In the genomic region with DNA sequence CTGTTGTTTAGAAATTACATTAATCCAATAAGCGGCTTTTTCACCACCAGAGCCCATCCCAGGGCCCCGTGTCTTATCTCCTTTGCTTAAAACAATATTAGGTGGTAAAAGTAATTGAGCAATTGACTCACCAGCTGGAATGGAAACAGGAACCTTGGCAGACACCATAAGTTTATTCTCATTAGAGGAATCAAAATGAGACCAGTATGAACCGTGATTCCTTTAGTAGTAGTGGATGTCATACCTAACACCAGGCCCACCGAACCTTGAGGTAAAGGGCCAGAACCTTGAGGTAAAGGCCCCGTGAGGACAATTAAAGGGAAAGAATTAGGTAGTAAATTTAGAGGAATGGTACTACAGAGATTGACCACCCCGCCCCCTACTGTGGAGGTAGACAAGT, we compare ENCODE assay signal across 33 cellular contexts.
"Had no signal": no experiment of that assay in that cellular context is flagged by ENCODE, and none has a peak within 500 bp of the region (broad histone marks: within the 10 kb centered on the region; RNA-seq: fewer than 3 reads in every experiment).

No MANE protein-coding gene starts in this region.

- FAIRE-seq: bronchial epithelial cell had no signal

- H3K27me3 ChIP-seq: ascending aorta, body of pancreas had no signal

- H3K4me1 ChIP-seq: ascending aorta, body of pancreas had no signal

- H3K9me3 ChIP-seq: ascending aorta, body of pancreas had no signal

- H3K4me3 ChIP-seq: ascending aorta, body of pancreas, coronary artery, PC-9, SK-N-MC had no signal

- DNase-seq: activated CD4-positive, alpha-beta T cell treated with anti-CD3 and anti-CD28 coated beads for 48 hours; activated CD4-positive, alpha-beta T cell treated with anti-CD3 and anti-CD28 coated beads, Interleukin-2, amount 50 U/mL, for 4 hours; activated CD4-positive, CD25-positive, alpha-beta regulatory T cell treated with anti-CD3 and anti-CD28 coated beads, Interleukin-2, amount 50 U/mL, for 72 hours; activated CD8-positive, alpha-beta memory T cell treated with anti-CD3 and anti-CD28 coated beads, Interleukin-2, amount 10 ng/mL, durations not matched to agents 7 days and 5 days; activated effector memory CD4-positive, alpha-beta T cell treated with Interleukin-2 at 50 U/mL for 16 hours; activated naive CD4-positive, alpha-beta T cell; activated naive CD8-positive, alpha-beta T cell treated with anti-CD3 and anti-CD28 coated beads, Interleukin-2, amount 50 U/mL, for 24 hours; activated T-cell treated with anti-CD3 and anti-CD28 coated beads, Interleukin-2, amount 50 U/mL, for 24 hours; amniotic stem cell; body of pancreas; central memory CD4-positive, alpha-beta T cell; Karpas-422; MM.1S; NCI-H1092 treated with DMSO at 0.1 percent for 48 hours; NCI-H1417 treated with DMSO at 0.1 percent for 48 hours; NCI-H1694; NCI-H2029; NCI-H2107; NCI-H2171 treated with DMSO at 0.1 percent for 48 hours; NCI-H226; NCI-H526; NCI-H774; NK-92 treated with Interleukin-12 subunit alpha and Interleukin-12 subunit beta, amount 100 ng/mL, for 24 hours; PC-9; SHP77 treated with DMSO at 0.1 percent for 48 hours; T-cell; T-helper 2 cell had no signal

- H3K36me3 ChIP-seq: ascending aorta had no signal

- ATAC-seq: activated CD8-positive, alpha-beta memory T cell treated with anti-CD3 and anti-CD28 coated beads, Interleukin-2, amount 10 ng/mL, durations not matched to agents 7 days and 5 days; activated naive CD4-positive, alpha-beta T cell treated with anti-CD3 and anti-CD28 coated beads, Interleukin-2, amount 50 U/mL, for 72 hours; activated naive CD8-positive, alpha-beta T cell treated with anti-CD3 and anti-CD28 coated beads, Interleukin-2, amount 50 U/mL, for 24 hours; body of pancreas; T-cell; WTC11 had no signal

- H3K27ac ChIP-seq: ascending aorta, body of pancreas, coronary artery, PC-9, SK-N-MC had no signal

- H2AFZ ChIP-seq: PC-9 had no signal

- H3K4me2 ChIP-seq: PC-9 had no signal
